17 cellular contexts compared by ENCODE assay signal in the genomic region with DNA sequence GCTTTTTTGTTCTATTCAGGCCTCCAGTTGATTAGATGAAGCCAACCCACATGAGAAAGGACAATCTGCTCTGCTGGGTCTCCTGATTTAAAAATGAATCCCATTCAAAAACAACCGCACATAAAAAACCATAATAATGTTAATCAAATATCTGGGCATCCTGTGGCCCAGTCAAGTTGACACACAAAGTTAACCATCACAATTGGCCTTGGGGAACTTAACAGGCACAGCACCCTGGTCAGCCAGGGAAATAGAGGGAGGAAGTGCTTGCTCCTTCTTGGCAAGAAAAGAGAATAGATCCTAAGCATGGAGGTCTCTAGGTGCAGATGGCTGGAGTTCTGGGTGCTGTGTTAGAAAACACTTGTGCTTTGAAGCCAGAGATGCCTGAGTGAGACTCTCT.
DNase-seq lines count a peak whose midpoint lies in the region; ATAC-seq and TF ChIP-seq lines count a peak whose summit lies in the region.
"Had no signal": no experiment of that assay in that cellular context is flagged by ENCODE, and none has a peak within 500 bp of the region (broad histone marks: within the 10 kb centered on the region; RNA-seq: fewer than 3 reads in every experiment).

No MANE protein-coding gene starts in this region.

- no peaks in the 10 kb centered on the region for H3K27me3 Mint-ChIP-seq in activated naive CD4-positive, alpha-beta T cell treated with anti-CD3 and anti-CD28 coated beads, Interleukin-2, amount 50 U/mL, for 24 hours
- peaks cover 16% of the 10 kb centered on the region for H3K27me3 Mint-ChIP-seq in activated naive CD4-positive, alpha-beta T cell treated with anti-CD3 and anti-CD28 coated beads, Interleukin-2, amount 10 ng/mL, durations not matched to agents 7 days and 5 days
- no peaks in the 10 kb centered on the region for H3K27me3 Mint-ChIP-seq in T-cell
- no peaks in the 10 kb centered on the region for H3K27me3 Mint-ChIP-seq in central memory CD8-positive, alpha-beta T cell

- CTCF ChIA-PET in activated naive CD4-positive, alpha-beta T cell treated with anti-CD3 and anti-CD28 coated beads, Interleukin-2, amount 10 ng/mL, durations not matched to agents 7 days and 5 days (lab: Charles Lee), result interaction anchor here (1.3 to 2.2 kb wide), 3 partner anchors 19 to 212 kb away, joined by 4 to 12 read pairs (median 6); no protein-coding TSS in a partner anchor
- CTCF ChIA-PET in T-cell (lab: Charles Lee), result no interaction called here

- H3K4me3 ChIP-seq in vagina, result no peak overlapping the region
- H3K4me3 ChIP-seq: BLaER1, GM23248 had no signal

- DNase-seq in activated naive CD4-positive, alpha-beta T cell treated with anti-CD3 and anti-CD28 coated beads, Interleukin-2, amount 10 ng/mL, durations not matched to agents 7 days and 5 days, result no peak
- DNase-seq in T-cell (no peak), vagina (ENCODE audit: extremely low spot score in 2 of 2) (peak; percentile 20 to 43), NCI-H1436 treated with DMSO at 0.1 percent for 48 hours (lab: John Stamatoyannopoulos, UW) (no peak)
- no peak for DNase-seq in central memory CD8-positive, alpha-beta T cell (ENCODE audit: low spot score in 2 of 2)
- DNase-seq: CD4-positive, CD25-positive, alpha-beta regulatory T cell; DMS153; HCEC 1CT had no signal

- H3K9me3 ChIP-seq in vagina, result no peaks in the 10 kb centered on the region
- H3K9me3 ChIP-seq: Caco-2 had no signal

- no peaks in the 10 kb centered on the region for H3K4me1 ChIP-seq in vagina
- H3K4me1 ChIP-seq: BLaER1, Caco-2 had no signal

- H3K36me3 ChIP-seq in vagina, result no peaks in the 10 kb centered on the region
- H3K36me3 ChIP-seq: BLaER1 had no signal

- H3K27ac ChIP-seq in vagina, result no peak overlapping the region
- H3K27ac ChIP-seq: 22Rv1, BLaER1, C4-2B, GM23248 had no signal

- intact Hi-C loops in vagina (cut with DNase I), result no loop called here

- H3K36me3 Mint-ChIP-seq in activated naive CD4-positive, alpha-beta T cell treated with anti-CD3 and anti-CD28 coated beads, Interleukin-2, amount 50 U/mL, for 24 hours, result no peaks in the 10 kb centered on the region
- H3K36me3 Mint-ChIP-seq in activated naive CD4-positive, alpha-beta T cell treated with anti-CD3 and anti-CD28 coated beads, Interleukin-2, amount 10 ng/mL, durations not matched to agents 7 days and 5 days, result no peaks in the 10 kb centered on the region
- H3K36me3 Mint-ChIP-seq in T-cell, result no peaks in the 10 kb centered on the region
- no peaks in the 10 kb centered on the region for H3K36me3 Mint-ChIP-seq in central memory CD8-positive, alpha-beta T cell (ENCODE audit: insufficient read depth)
- H3K36me3 Mint-ChIP-seq: CD4-positive, CD25-positive, alpha-beta regulatory T cell had no signal

- peak overlapping the region; percentile 83 for H3K27ac Mint-ChIP-seq in activated naive CD4-positive, alpha-beta T cell treated with anti-CD3 and anti-CD28 coated beads, Interleukin-2, amount 50 U/mL, for 24 hours
- no peak overlapping the region for H3K27ac Mint-ChIP-seq in activated naive CD4-positive, alpha-beta T cell treated with anti-CD3 and anti-CD28 coated beads, Interleukin-2, amount 10 ng/mL, durations not matched to agents 7 days and 5 days
- H3K27ac Mint-ChIP-seq in T-cell, result peak overlapping the region; percentile 62 to 68
- peak overlapping the region; percentile 36 for H3K27ac Mint-ChIP-seq in central memory CD8-positive, alpha-beta T cell (ENCODE audit: low read depth)
- H3K27ac Mint-ChIP-seq: B cell had no signal

- no peaks in the 10 kb centered on the region for H3K27me3 ChIP-seq in vagina
- H3K27me3 ChIP-seq: BLaER1 had no signal

- H3K9me3 Mint-ChIP-seq in activated naive CD4-positive, alpha-beta T cell treated with anti-CD3 and anti-CD28 coated beads, Interleukin-2, amount 50 U/mL, for 24 hours, result no peaks in the 10 kb centered on the region
- H3K9me3 Mint-ChIP-seq in activated naive CD4-positive, alpha-beta T cell treated with anti-CD3 and anti-CD28 coated beads, Interleukin-2, amount 10 ng/mL, durations not matched to agents 7 days and 5 days, result no peaks in the 10 kb centered on the region
- H3K9me3 Mint-ChIP-seq in T-cell, result no peaks in the 10 kb centered on the region
- no peaks in the 10 kb centered on the region for H3K9me3 Mint-ChIP-seq in central memory CD8-positive, alpha-beta T cell

- no peak for TF ChIP-seq POLR2A in vagina (IDR thresholded peaks at IDR 0.05)

- ATAC-seq in T-cell (replicated peaks in 1 of 4), result no peak
- ATAC-seq in central memory CD8-positive, alpha-beta T cell (replicated peaks; ENCODE audit: extremely low read depth, poor library complexity, severe bottlenecking), result no peak
- no peak for ATAC-seq in GM18498 (IDR thresholded peaks at IDR 0.05; ENCODE audit: unreplicated experiment)
- ATAC-seq in HG03196 (IDR thresholded peaks at IDR 0.05; ENCODE audit: unreplicated experiment), result no peak

- H3K4me1 Mint-ChIP-seq in activated naive CD4-positive, alpha-beta T cell treated with anti-CD3 and anti-CD28 coated beads, Interleukin-2, amount 50 U/mL, for 24 hours, result peaks cover 38% of the 10 kb centered on the region
- peaks cover 22% of the 10 kb centered on the region for H3K4me1 Mint-ChIP-seq in activated naive CD4-positive, alpha-beta T cell treated with anti-CD3 and anti-CD28 coated beads, Interleukin-2, amount 10 ng/mL, durations not matched to agents 7 days and 5 days
- H3K4me1 Mint-ChIP-seq in T-cell, result peaks cover 29 to 42% (median 34%) of the 10 kb centered on the region in 3 donors
- H3K4me1 Mint-ChIP-seq in central memory CD8-positive, alpha-beta T cell, result peaks cover 36% of the 10 kb centered on the region
- H3K4me1 Mint-ChIP-seq: B cell had no signal

- POLR2A ChIA-PET in T-cell (lab: Charles Lee), result interaction anchor here in 1 of 2 donors (0.6 kb wide), 1 partner anchor 145 kb away, joined by 4 read pairs; the partner anchor contains the start of gene PAXBP1

- TF ChIP-seq CTCF in vagina (IDR thresholded peaks at IDR 0.05), result no peak

- H3K4me3 Mint-ChIP-seq in activated naive CD4-positive, alpha-beta T cell treated with anti-CD3 and anti-CD28 coated beads, Interleukin-2, amount 50 U/mL, for 24 hours, result no peak overlapping the region
- H3K4me3 Mint-ChIP-seq in activated naive CD4-positive, alpha-beta T cell treated with anti-CD3 and anti-CD28 coated beads, Interleukin-2, amount 10 ng/mL, durations not matched to agents 7 days and 5 days, result no peak overlapping the region
- peak overlapping the region in 1 of 3 donors; percentile 62 for H3K4me3 Mint-ChIP-seq in T-cell
- H3K4me3 Mint-ChIP-seq in central memory CD8-positive, alpha-beta T cell, result no peak overlapping the region
- H3K4me3 Mint-ChIP-seq: B cell had no signal

Comparison
In these comparisons a context has a peak if more than half of its experiments do, and no peak if none do; other contexts are left out.
1. DNase-seq: peak in vagina (2 of 2); none in activated naive CD4-positive, alpha-beta T cell treated with anti-CD3 and anti-CD28 coated beads, Interleukin-2, amount 10 ng/mL, durations not matched to agents 7 days and 5 days (single experiment), T-cell (0 of 34), central memory CD8-positive, alpha-beta T cell (0 of 2) and NCI-H1436 treated with DMSO at 0.1 percent for 48 hours (single experiment).